In genomic region chr1:76154213-76154956, GRCh38 we compare ENCODE assay signal across 8 cellular contexts.
DNase-seq lines count a peak whose midpoint lies in the region; ATAC-seq and TF ChIP-seq lines count a peak whose summit lies in the region.

No MANE protein-coding gene starts in this region.

- H3K9me3 Mint-ChIP-seq in central memory CD8-positive, alpha-beta T cell = no peaks in the 10 kb centered on the region

- no peaks in the 10 kb centered on the region for H3K36me3 Mint-ChIP-seq in central memory CD8-positive, alpha-beta T cell (ENCODE audit: insufficient read depth)

- peak; percentile 42 for DNase-seq in AG09319 (ENCODE audit: extremely low read depth, low read depth)
- peak; percentile 83 for DNase-seq in NCI-H2171 treated with DMSO at 0.1 percent for 48 hours (lab: John Stamatoyannopoulos, UW)
- peak; percentile 46 to 63 (median 56) for DNase-seq in activated CD4-positive, CD25-positive, alpha-beta regulatory T cell (lab: John Stamatoyannopoulos, UW)
- peak; percentile 62 to 73 for DNase-seq in central memory CD8-positive, alpha-beta T cell (ENCODE audit: low spot score in 2 of 2)
- DNase-seq in kidney epithelial cell (ENCODE audit: low read depth) = peak; percentile 29
- DNase-seq in stimulated activated CD4-positive, alpha-beta T cell treated with anti-CD3 and anti-CD28 coated beads, Interleukin-1b, Interleukin-23, amount 100 ng/mL, for 1 hour (ENCODE audit: low read depth in 2 of 2) = peak; percentile 55 to 64

- H3K4me3 ChIP-seq in kidney epithelial cell (ENCODE audit: low read depth, low read length) = peak overlapping the region; percentile 1

- TF ChIP-seq CTCF in AG09319 (IDR thresholded peaks at IDR 0.05; ENCODE audit: low read depth, low read length) (peak; percentile 99), kidney epithelial cell (IDR thresholded peaks at IDR 0.05; ENCODE audit: insufficient read depth, low read length, poor library complexity, severe bottlenecking) (peak; percentile 97)

- H3K36me3 ChIP-seq in kidney epithelial cell (ENCODE audit: control insufficient read depth, insufficient read depth, low read length) = no peaks in the 10 kb centered on the region

- H3K27ac Mint-ChIP-seq in central memory CD8-positive, alpha-beta T cell (ENCODE audit: low read depth) = peak overlapping the region; percentile 79

- no peaks in the 10 kb centered on the region for H3K27me3 Mint-ChIP-seq in central memory CD8-positive, alpha-beta T cell

- H3K4me1 Mint-ChIP-seq in central memory CD8-positive, alpha-beta T cell = peaks cover 11% of the 10 kb centered on the region

- H3K4me3 Mint-ChIP-seq in central memory CD8-positive, alpha-beta T cell = peak overlapping the region; percentile 79

- no peaks in the 10 kb centered on the region for H3K27me3 ChIP-seq in kidney epithelial cell (ENCODE audit: control insufficient read depth, insufficient read depth, low read length)

- ATAC-seq in GM18873 (IDR thresholded peaks at IDR 0.05; ENCODE audit: low FRiP score, unreplicated experiment) (peak; percentile 97), HG03139 (IDR thresholded peaks at IDR 0.05; ENCODE audit: unreplicated experiment) (peak; percentile 96)
- peak; percentile 93 for ATAC-seq in central memory CD8-positive, alpha-beta T cell (replicated peaks; ENCODE audit: extremely low read depth, poor library complexity, severe bottlenecking)

Comparison
In these comparisons a context has a peak if more than half of its experiments do, and no peak if none do; other contexts are left out.
1. Peak in every context shown above with its lines: DNase-seq, ATAC-seq and H3K4me3 ChIP-seq.
2. DNase-seq: peak in every context shown above with its lines; median percentile 83 in NCI-H2171 treated with DMSO at 0.1 percent for 48 hours; 68 in central memory CD8-positive, alpha-beta T cell; 60 in stimulated activated CD4-positive, alpha-beta T cell treated with anti-CD3 and anti-CD28 coated beads, Interleukin-1b, Interleukin-23, amount 100 ng/mL, for 1 hour; 56 in activated CD4-positive, CD25-positive, alpha-beta regulatory T cell; 42 in AG09319; 29 in kidney epithelial cell.